ENCODE assay signal across 8 cellular contexts in genomic region chr4:158778065-158778711, GRCh38. TPM values are rescaled to one million over a fixed set of nuclear protein-coding genes. Genes with fewer than 3 reads are reported as not detected.
A peak's percentile ranks its signal among the peaks of the same experiment; 100 is the strongest.
DNase-seq lines count a peak whose midpoint lies in the region; ATAC-seq lines count a peak whose summit lies in the region.

No MANE protein-coding gene starts in this region.

- H3K27ac Mint-ChIP-seq in memory B cell: no peak overlapping the region

- no peaks in the 10 kb centered on the region for H3K36me3 Mint-ChIP-seq in memory B cell

- peaks cover 1% of the 10 kb centered on the region for H3K9me3 Mint-ChIP-seq in memory B cell

- H3K27me3 Mint-ChIP-seq in memory B cell: peaks cover 18% of the 10 kb centered on the region

- peaks cover 5% of the 10 kb centered on the region for H3K4me1 Mint-ChIP-seq in memory B cell

- H3K4me3 Mint-ChIP-seq in memory B cell: no peak overlapping the region

- ATAC-seq in GM18508 (IDR thresholded peaks at IDR 0.05; ENCODE audit: insufficient read depth, unreplicated experiment) (peak; percentile 99), GM21786 (IDR thresholded peaks at IDR 0.05; ENCODE audit: unreplicated experiment) (peak; percentile 97), memory B cell (ENCODE audit: low read depth) (peak; percentile 99), esophagus mucosa (no peak)

- DNase-seq in MV-4-11 (lab: John Stamatoyannopoulos, UW) (peak; percentile 39), memory B cell (ENCODE audit: low spot score in 2 of 2) (peak in 1 of 2 donors; percentile 27), NCI-H2081 treated with DMSO at 0.1 percent for 48 hours (lab: John Stamatoyannopoulos, UW) (no peak), DMS 273 (lab: John Stamatoyannopoulos, UW; ENCODE audit: unreplicated experiment) (no peak)
- DNase-seq in stimulated activated CD4-positive, alpha-beta T cell treated with anti-CD3 and anti-CD28 coated beads, Interleukin-2, amount 100 ng/mL, for 48 hours: no peak

RNA-seq across cellular contexts. Expression of gene FNIP2, which starts 9.4 kb away (rescaled TPM):
- total RNA-seq in esophagus mucosa: 10.2 TPM

RNA-seq across cellular contexts. Expression of gene PPID, which starts 55.0 kb away (rescaled TPM):
- total RNA-seq in esophagus mucosa: 12.0 TPM
